In the genomic region with DNA sequence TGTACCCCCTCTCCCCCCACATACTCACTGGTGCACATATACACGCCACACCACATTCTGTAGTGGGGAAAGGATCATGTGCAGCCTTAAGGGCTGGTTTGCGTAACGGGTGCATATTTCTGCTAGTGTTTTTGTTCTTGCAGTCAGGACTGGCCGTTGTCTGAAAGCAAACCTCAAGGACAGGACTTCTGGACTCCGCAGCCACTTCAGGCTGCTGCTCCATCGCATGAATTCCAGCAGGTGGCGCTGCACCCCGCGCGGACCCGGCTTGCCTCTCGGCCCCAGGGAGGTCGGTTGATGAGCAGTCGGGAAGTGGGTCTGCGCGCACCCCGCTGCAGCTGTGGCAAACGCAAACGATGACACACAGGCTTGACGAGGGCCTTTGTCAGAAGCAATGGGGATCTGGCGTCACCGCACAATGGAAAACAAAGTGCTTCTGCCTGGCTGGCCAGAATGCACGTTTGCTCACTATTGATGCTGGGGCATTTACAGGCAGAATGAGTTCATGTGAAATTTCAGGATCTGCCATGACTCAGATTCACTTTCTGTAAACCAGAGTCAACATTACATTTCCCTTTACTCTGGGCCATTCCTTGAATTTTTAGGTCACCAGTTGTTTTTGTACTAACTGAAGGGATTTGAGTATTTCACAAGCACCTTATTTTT, we compare ENCODE assay signal across 8 cellular contexts. TPM values are rescaled to one million over a fixed set of nuclear protein-coding genes. Genes with fewer than 3 reads are reported as not detected.
DNase-seq lines count a peak whose midpoint lies in the region; ATAC-seq and TF ChIP-seq lines count a peak whose summit lies in the region.

No MANE protein-coding gene starts in this region.

- peak overlapping the region; percentile 76 for H3K27ac Mint-ChIP-seq in activated naive CD8-positive, alpha-beta T cell treated with anti-CD3 and anti-CD28 coated beads, Interleukin-2, amount 50 U/mL, for 24 hours

- H3K27ac ChIP-seq in transverse colon = peak overlapping the region; percentile 66 to 79 (median 71)

- no peak for TF ChIP-seq POLR2A in transverse colon (IDR thresholded peaks at IDR 0.05)

- H3K27me3 Mint-ChIP-seq in activated naive CD8-positive, alpha-beta T cell treated with anti-CD3 and anti-CD28 coated beads, Interleukin-2, amount 50 U/mL, for 24 hours = no peaks in the 10 kb centered on the region

- no peaks in the 10 kb centered on the region for H3K36me3 Mint-ChIP-seq in activated naive CD8-positive, alpha-beta T cell treated with anti-CD3 and anti-CD28 coated beads, Interleukin-2, amount 50 U/mL, for 24 hours (ENCODE audit: low read depth)

- no peaks in the 10 kb centered on the region for H3K9me3 ChIP-seq in transverse colon

- 0 to 2% methylated on average over 1 to 23 of the region's 23 CpGs for WGBS in transverse colon (ENCODE audit: low coverage in 1 of 2), 2 donors

- intact Hi-C loops in Right ventricle myocardium superior (cut with DNase I) (loop anchor here (2.0 kb wide), 2 partner anchors 100 to 478 kb away; no protein-coding TSS in a partner anchor), transverse colon (cut with DNase I; ENCODE audit: low total_unique reads) (loop anchor here (5.0 to 10.0 kb wide), 2 partner anchors 479 to 756 kb away; no protein-coding TSS in a partner anchor)

- TF ChIP-seq CTCF in GM12872 (IDR thresholded peaks at IDR 0.05; ENCODE audit: insufficient read depth, low read depth, low read length) = peak; percentile 93
- TF ChIP-seq CTCF in transverse colon (IDR thresholded peaks at IDR 0.05) = peak; percentile 98 to 99 (median 98)

- H3K36me3 ChIP-seq in transverse colon = no peaks in the 10 kb centered on the region

- in situ Hi-C loops in transverse colon (cut with MboI; ENCODE audit: low pct_ligation_motif_present in 1 of 4, low pct_unique_long_range_greater_than_20kb in 1 of 4, low sequenced_read_pairs in 3 of 4) = loop anchor here (5.0 to 25.0 kb wide), 6 partner anchors 104 to 746 kb away; a partner anchor contains a TSS

- ATAC-seq in HG02642 (IDR thresholded peaks at IDR 0.05; ENCODE audit: poor library complexity, unreplicated experiment) (peak; percentile 92), Right ventricle myocardium superior (ENCODE audit: poor library complexity) (peak; percentile 77)
- ATAC-seq in activated naive CD8-positive, alpha-beta T cell treated with anti-CD3 and anti-CD28 coated beads, Interleukin-2, amount 50 U/mL, for 24 hours = peak; percentile 99

- peak; percentile 73 for TF ChIP-seq EP300 in transverse colon (IDR thresholded peaks at IDR 0.05; ENCODE audit: low read depth)

- DNase-seq in NCI-H1092 (lab: John Stamatoyannopoulos, UW) (peak; percentile 50), SW 1271 (lab: John Stamatoyannopoulos, UW) (peak; percentile 85 to 89), Right ventricle myocardium superior (peak; percentile 92), pons (ENCODE audit: low spot score) (peak; percentile 93), transverse colon (peak; percentile 89)
- DNase-seq in activated naive CD8-positive, alpha-beta T cell treated with anti-CD3 and anti-CD28 coated beads, Interleukin-2, amount 50 U/mL, for 24 hours = peak; percentile 95

- H3K27me3 ChIP-seq in transverse colon = no peaks in the 10 kb centered on the region

- peak overlapping the region in 2 of 4 donors; percentile 17 for H3K4me3 ChIP-seq in transverse colon

- peak overlapping the region; percentile 32 for H3K4me3 Mint-ChIP-seq in activated naive CD8-positive, alpha-beta T cell treated with anti-CD3 and anti-CD28 coated beads, Interleukin-2, amount 50 U/mL, for 24 hours

- H3K4me1 ChIP-seq in transverse colon = peaks cover 9 to 33% (median 18%) of the 10 kb centered on the region in 4 donors

- no peaks in the 10 kb centered on the region for H3K9me3 Mint-ChIP-seq in activated naive CD8-positive, alpha-beta T cell treated with anti-CD3 and anti-CD28 coated beads, Interleukin-2, amount 50 U/mL, for 24 hours

- H3K4me1 Mint-ChIP-seq in activated naive CD8-positive, alpha-beta T cell treated with anti-CD3 and anti-CD28 coated beads, Interleukin-2, amount 50 U/mL, for 24 hours = peaks cover 59% of the 10 kb centered on the region

RNA-seq across cellular contexts. Expression of a gene that starts 36.3 kb away (rescaled TPM):
- 104 TPM for total RNA-seq in Right ventricle myocardium superior
- 100 to 1,000 TPM in 1 of 4 donors, 10 to 100 TPM in 3; 50.5 to 112 (median 64.4) TPM for total RNA-seq in transverse colon
